ENCODE assay signal across 6 cellular contexts in genomic region chr10:114140827-114141226, GRCh38. TPM values are rescaled to one million over a fixed set of nuclear protein-coding genes. Genes with fewer than 3 reads are reported as not detected.
"Had no signal": no experiment of that assay in that cellular context is flagged by ENCODE, and none has a peak within 500 bp of the region (broad histone marks: within the 10 kb centered on the region; RNA-seq: fewer than 3 reads in every experiment).

No MANE protein-coding gene starts in this region.

RNA-seq across cellular contexts. Expression of gene TDRD1, which starts 38.3 kb away (rescaled TPM):
- total RNA-seq: dermis microvascular lymphatic vessel endothelial cell, endothelial cell of umbilical vein, epithelial cell of proximal tubule, esophagus mucosa, fibroblast of lung, hepatocyte had no signal
